In the genomic region with DNA sequence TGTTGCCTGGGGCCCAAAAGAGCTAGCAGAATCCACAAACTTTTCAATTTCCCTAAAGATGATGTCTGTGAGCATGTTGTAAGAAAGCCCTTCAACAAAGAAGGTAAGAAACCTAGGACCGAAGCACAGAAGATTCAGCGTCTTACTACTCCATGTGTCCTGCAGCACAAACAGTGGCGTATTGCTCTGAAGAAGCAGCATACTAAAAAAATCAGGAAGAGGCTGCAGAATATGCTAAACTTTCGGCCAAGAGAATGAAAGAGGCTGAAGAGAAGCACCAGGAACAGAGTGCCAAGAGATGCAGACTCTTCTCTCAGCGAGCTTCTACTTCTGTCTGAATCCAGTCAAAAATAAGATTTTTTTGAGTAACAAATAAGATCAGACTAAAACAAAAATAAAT, we compare ENCODE assay signal across 1 cellular context.
TF ChIP-seq lines count a peak whose summit lies in the region.

No MANE protein-coding gene starts in this region.

TF ChIP-seq in H1, 55 proteins besides CTCF, POLR2A, EP300 and RAD21 (continued from another document):
- TF ChIP-seq SIN3A (conservative IDR thresholded peaks at IDR 0.05 in 1 of 2, IDR thresholded peaks at IDR 0.05 in 1 of 2; ENCODE audit: low read depth in 1 of 2, low read length in 2 of 2) (no peak), TCF12 (IDR thresholded peaks at IDR 0.05; ENCODE audit: low read depth, low read length) (no peak), CREB1 (IDR thresholded peaks at IDR 0.05) (no peak), SRF (IDR thresholded peaks at IDR 0.05; ENCODE audit: low read depth, low read length) (no peak), POU5F1 (IDR thresholded peaks at IDR 0.05; ENCODE audit: low read depth, low read length) (no peak), EGR1 (IDR thresholded peaks at IDR 0.05; ENCODE audit: borderline replicate concordance, low read depth, low read length) (no peak), SP2 (IDR thresholded peaks at IDR 0.05; ENCODE audit: low read length) (no peak), KDM4A (IDR thresholded peaks at IDR 0.05; ENCODE audit: low read depth, low read length, severe bottlenecking) (no peak), KDM5A (IDR thresholded peaks at IDR 0.05; ENCODE audit: low read length) (no peak), TAF7 (optimal IDR thresholded peaks at IDR 0.05; ENCODE audit: borderline replicate concordance, low read depth, low read length) (no peak), JUN (IDR thresholded peaks at IDR 0.05; ENCODE audit: low read depth, low read length) (no peak), KDM1A (IDR thresholded peaks at IDR 0.05; ENCODE audit: borderline replicate concordance, low read length) (no peak), NRF1 (IDR thresholded peaks at IDR 0.05; ENCODE audit: low read depth, low read length) (no peak), JUND (IDR thresholded peaks at IDR 0.05; ENCODE audit: low read length) (no peak)
- TF ChIP-seq, protein P1, sequence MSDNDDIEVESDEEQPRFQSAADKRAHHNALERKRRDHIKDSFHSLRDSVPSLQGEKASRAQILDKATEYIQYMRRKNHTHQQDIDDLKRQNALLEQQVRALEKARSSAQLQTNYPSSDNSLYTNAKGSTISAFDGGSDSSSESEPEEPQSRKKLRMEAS (IDR thresholded peaks at IDR 0.05): no peak
